Comparison of ENCODE assay signal across 10 cellular contexts in the genomic region with DNA sequence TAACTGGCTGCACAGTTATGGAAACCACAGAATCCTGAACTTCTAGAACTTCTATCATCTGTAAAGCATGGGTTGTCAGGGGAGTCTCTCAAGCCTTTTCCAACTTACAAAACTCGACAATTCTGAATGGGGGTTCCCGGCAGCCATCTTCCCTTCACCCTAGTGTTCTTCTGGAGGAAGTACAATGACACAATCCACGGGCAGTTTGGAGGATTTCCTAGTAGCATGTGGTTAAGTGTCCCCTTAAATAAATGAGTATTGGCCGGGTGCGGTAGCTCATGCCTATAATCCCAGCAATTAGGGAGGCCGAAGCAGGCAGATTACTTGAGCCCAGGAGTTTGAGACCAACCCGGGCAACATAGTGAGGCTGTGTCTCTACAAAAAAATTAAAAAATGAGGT. TPM values are rescaled to one million over a fixed set of nuclear protein-coding genes. Genes with fewer than 3 reads are reported as not detected.
DNase-seq lines count a peak whose midpoint lies in the region; ATAC-seq lines count a peak whose summit lies in the region.
"Had no signal": no experiment of that assay in that cellular context is flagged by ENCODE, and none has a peak within 500 bp of the region (broad histone marks: within the 10 kb centered on the region; RNA-seq: fewer than 3 reads in every experiment).

No MANE protein-coding gene starts in this region.

- 80% methylated on average over 7 of the region's 7 CpGs for WGBS in right cardiac atrium

- ATAC-seq in GM18907 (IDR thresholded peaks at IDR 0.05; ENCODE audit: unreplicated experiment) (no peak), right cardiac atrium (no peak)

- H3K4me3 ChIP-seq in right cardiac atrium (ENCODE audit: low read length): no peak overlapping the region
- H3K4me3 ChIP-seq: Peyer's patch had no signal

- H3K9me3 ChIP-seq in right cardiac atrium (ENCODE audit: control insufficient read depth, low read length): no peaks in the 10 kb centered on the region
- H3K9me3 ChIP-seq: Peyer's patch had no signal

- DNase-seq in stimulated activated CD4-positive, alpha-beta T cell treated with anti-CD3 and anti-CD28 coated beads, Interleukin-15, amount 100 ng/mL, for 24 hours: peak; percentile 33
- no peak for DNase-seq in stimulated activated CD4-positive, alpha-beta T cell treated with anti-CD3 and anti-CD28 coated beads, Interleukin-4, amount 100 ng/mL, for 4 hours
- peak; percentile 74 for DNase-seq in SK-MEL-5 (ENCODE audit: low read depth, low spot score)
- peak; percentile 6 for DNase-seq in glomerular visceral epithelial cell (ENCODE audit: extremely low spot score)
- no peak for DNase-seq in dedifferentiated amniotic fluid mesenchymal stem cell (ENCODE audit: extremely low spot score)
- no peak for DNase-seq in NCI-H345 (lab: John Stamatoyannopoulos, UW)
- DNase-seq in right cardiac atrium: no peak
- DNase-seq: activated gamma-delta T cell treated with Interleukin-2 at 50 U/mL for 16 hours had no signal

- H3K4me1 ChIP-seq in right cardiac atrium (ENCODE audit: control insufficient read depth, insufficient read depth, low read length): peaks cover 4% of the 10 kb centered on the region

- in situ Hi-C loops in SK-MEL-5 (cut with HindIII; ENCODE audit: low pct_unique_long_range_greater_than_20kb, low sequenced_read_pairs): no loop called here

- intact Hi-C loops in right cardiac atrium (cut with DNase I): no loop called here

- no peaks in the 10 kb centered on the region for H3K27me3 ChIP-seq in right cardiac atrium (ENCODE audit: control insufficient read depth, insufficient read depth)

- no peak overlapping the region for H3K27ac ChIP-seq in right cardiac atrium (ENCODE audit: low read length)

RNA-seq across cellular contexts. Expression of a gene that starts 2.1 kb away (rescaled TPM):
- 707 and 748 TPM in 2 replicates for total RNA-seq in SK-MEL-5 (2014; rRNA removed; shearing (Covaris generic))
- polyA plus RNA-seq in SK-MEL-5 (2015; cell fraction: cytosol; rRNA removed): 399 and 508 TPM in 2 replicates
- polyA plus RNA-seq in SK-MEL-5 (2015; cell fraction: nucleus; rRNA removed): 214 and 238 TPM in 2 replicates
- under 1 TPM; 0.21 to 0.86 (median 0.41) TPM for total RNA-seq in right cardiac atrium
- polyA plus RNA-seq in right cardiac atrium: 0.23 TPM

RNA-seq across cellular contexts. Expression of a gene that starts 2.5 kb away (rescaled TPM):
- total RNA-seq in SK-MEL-5 (2014; rRNA removed; shearing (Covaris generic)): 31.7 and 32.9 TPM in 2 replicates
- polyA plus RNA-seq in SK-MEL-5 (2015; cell fraction: cytosol; rRNA removed): 26.5 and 42.3 TPM in 2 replicates
- 48.1 and 65.6 TPM in 2 replicates for polyA plus RNA-seq in SK-MEL-5 (2015; cell fraction: nucleus; rRNA removed)
- 1 to 10 TPM; 4.7 to 9.3 (median 6.8) TPM for total RNA-seq in right cardiac atrium
- polyA plus RNA-seq in right cardiac atrium: 2.8 TPM

RNA-seq across cellular contexts. Expression of a gene that starts 41.0 kb away (rescaled TPM):
- 221 and 235 TPM in 2 replicates for total RNA-seq in SK-MEL-5 (2014; rRNA removed; shearing (Covaris generic))
- polyA plus RNA-seq in SK-MEL-5 (2015; cell fraction: cytosol; rRNA removed): 141 and 180 TPM in 2 replicates
- 192 and 260 TPM in 2 replicates for polyA plus RNA-seq in SK-MEL-5 (2015; cell fraction: nucleus; rRNA removed)
- total RNA-seq in right cardiac atrium: 10 to 100 TPM; 73.9 to 98.3 (median 93.0) TPM
- polyA plus RNA-seq in right cardiac atrium: 97.6 TPM

Comparison
In these comparisons a context has a peak if more than half of its experiments do, and no peak if none do; other contexts are left out.
1. DNase-seq: peak in stimulated activated CD4-positive, alpha-beta T cell treated with anti-CD3 and anti-CD28 coated beads, Interleukin-15, amount 100 ng/mL, for 24 hours (single experiment), SK-MEL-5 (single experiment) and glomerular visceral epithelial cell (single experiment); none in stimulated activated CD4-positive, alpha-beta T cell treated with anti-CD3 and anti-CD28 coated beads, Interleukin-4, amount 100 ng/mL, for 4 hours (0 of 2), dedifferentiated amniotic fluid mesenchymal stem cell (single experiment), NCI-H345 (single experiment) and right cardiac atrium (0 of 3).
2. RNA of a gene that starts 2.1 kb away (total RNA-seq): 707 to 748 TPM in SK-MEL-5; 0.21 to 0.86 TPM in right cardiac atrium; every median in the first group is over 100 times any median in the second.